1 cellular context compared by ENCODE assay signal in genomic region chr17:74776044-74776962, GRCh38.
TF ChIP-seq lines count a peak whose summit lies in the region.

Gene NAT9 (minus strand): TSS chr17:74776345. CDS start chr17:74775698, 647 bp downstream.

TF ChIP-seq in HepG2, 621 proteins besides CTCF, POLR2A, EP300 and RAD21 (continued from another document and continues in another):
- peak; percentile 81 for TF ChIP-seq E2F5 (CRISPR knock-in tag; conservative IDR thresholded peaks at IDR 0.05)
- no peak for TF ChIP-seq HOXD1 (CRISPR knock-in tag; IDR thresholded peaks at IDR 0.05)
- peak; percentile 83; the same call in 1 of the 2 replicates for TF ChIP-seq DZIP1 (CRISPR knock-in tag; IDR thresholded peaks at IDR 0.05)
- TF ChIP-seq ATF7 (IDR thresholded peaks at IDR 0.05) = no peak
- no peak for TF ChIP-seq ATF7 (CRISPR knock-in tag; IDR thresholded peaks at IDR 0.05)
- TF ChIP-seq ZBTB43 (CRISPR knock-in tag; conservative IDR thresholded peaks at IDR 0.05) = no peak
- peak; percentile 60 for TF ChIP-seq HCFC1 (IDR thresholded peaks at IDR 0.05; ENCODE audit: low read depth, low read length)
- no peak for TF ChIP-seq SRSF9 (IDR thresholded peaks at IDR 0.05; ENCODE audit: borderline replicate concordance, insufficient read depth, low read depth, low read length, poor library complexity, severe bottlenecking)
- TF ChIP-seq ZNF773 (CRISPR knock-in tag; IDR thresholded peaks at IDR 0.05; ENCODE audit: borderline replicate concordance) = no peak
- peak; percentile 86; the same call in 1 of the 2 replicates for TF ChIP-seq ZNF607 (CRISPR knock-in tag; IDR thresholded peaks at IDR 0.05; ENCODE audit: borderline replicate concordance)
- TF ChIP-seq ZNF747 (CRISPR knock-in tag; IDR thresholded peaks at IDR 0.05; ENCODE audit: borderline replicate concordance) = peak; percentile 91; the same call in 1 of the 2 replicates
- TF ChIP-seq ZNF652 (CRISPR knock-in tag; IDR thresholded peaks at IDR 0.05; ENCODE audit: borderline replicate concordance, low read depth) = no peak
- peak; percentile 81; the same call in 1 of the 2 replicates for TF ChIP-seq ZBTB26 (CRISPR knock-in tag; IDR thresholded peaks at IDR 0.05; ENCODE audit: borderline replicate concordance)
- 0 out of 4 replicates have a peak, but pooled peaks of 1 of the 2 experiments have one; percentile 1 for TF ChIP-seq MAFK (conservative IDR thresholded peaks at IDR 0.05 in 1 of 2, IDR thresholded peaks at IDR 0.05 in 1 of 2; ENCODE audit: low read length in 2 of 2)
- peak; percentile 60; the same call in 1 of the 2 replicates for TF ChIP-seq FOXO1 (CRISPR knock-in tag; IDR thresholded peaks at IDR 0.05)
- TF ChIP-seq RNF219 (CRISPR knock-in tag; IDR thresholded peaks at IDR 0.05) = no peak
- TF ChIP-seq ARHGAP35 (CRISPR knock-in tag; IDR thresholded peaks at IDR 0.05; ENCODE audit: borderline replicate concordance) = peak; percentile 78; the same call in 1 of the 2 replicates
- peak; percentile 83 for TF ChIP-seq ZFY (CRISPR knock-in tag; IDR thresholded peaks at IDR 0.05)
- peak; percentile 57; the same call in 1 of the 2 replicates for TF ChIP-seq PAXIP1 (CRISPR knock-in tag; conservative IDR thresholded peaks at IDR 0.05)
- no peak; the same call in 1 of the 2 replicates for TF ChIP-seq ZNF576 (CRISPR knock-in tag; IDR thresholded peaks at IDR 0.05)
- no peak for TF ChIP-seq ZNF292 (CRISPR knock-in tag; IDR thresholded peaks at IDR 0.05; ENCODE audit: borderline replicate concordance, low read depth)
- TF ChIP-seq ZMAT3 (CRISPR knock-in tag; conservative IDR thresholded peaks at IDR 0.05) = peak; percentile 51
- peak; percentile 53 for TF ChIP-seq AGO2 (optimal IDR thresholded peaks at IDR 0.05; ENCODE audit: low read depth, low read length)
- no peak for TF ChIP-seq ZBTB34 (CRISPR knock-in tag; IDR thresholded peaks at IDR 0.05)
- no peak for TF ChIP-seq EED (CRISPR knock-in tag; IDR thresholded peaks at IDR 0.05)
- TF ChIP-seq ZNF772 (CRISPR knock-in tag; IDR thresholded peaks at IDR 0.05) = peak; percentile 84
- TF ChIP-seq GTF3A (CRISPR knock-in tag; conservative IDR thresholded peaks at IDR 0.05) = no peak
- TF ChIP-seq ZNF180 (CRISPR knock-in tag; IDR thresholded peaks at IDR 0.05; ENCODE audit: borderline replicate concordance, low read depth) = no peak
- peak; percentile 87 for TF ChIP-seq ZNF883 (CRISPR knock-in tag; IDR thresholded peaks at IDR 0.05; ENCODE audit: not compliant biosample characterization)
- TF ChIP-seq BRF2 (CRISPR knock-in tag; IDR thresholded peaks at IDR 0.05) = 0 out of 2 replicates have a peak, but pooled peaks have one; percentile 53
- TF ChIP-seq TEAD2 (CRISPR knock-in tag; IDR thresholded peaks at IDR 0.05) = no peak
- no peak for TF ChIP-seq SKIL (CRISPR knock-in tag; IDR thresholded peaks at IDR 0.05; ENCODE audit: borderline replicate concordance)
- TF ChIP-seq EHMT2 (IDR thresholded peaks at IDR 0.05; ENCODE audit: borderline replicate concordance, low read depth, low read length) = no peak
- no peak for TF ChIP-seq SMC3 (IDR thresholded peaks at IDR 0.05; ENCODE audit: low read length)
- 0 out of 2 replicates have a peak, but pooled peaks have one; percentile 11 for TF ChIP-seq GFI1 (CRISPR knock-in tag; IDR thresholded peaks at IDR 0.05; ENCODE audit: borderline replicate concordance)
- TF ChIP-seq ZNF710 (CRISPR knock-in tag; IDR thresholded peaks at IDR 0.05; ENCODE audit: borderline replicate concordance) = no peak; the same call in 1 of the 2 replicates
- peak; percentile 29; the same call in 1 of the 2 replicates for TF ChIP-seq ZNF768 (CRISPR knock-in tag; IDR thresholded peaks at IDR 0.05)
- TF ChIP-seq KAT2B (IDR thresholded peaks at IDR 0.05; ENCODE audit: borderline replicate concordance, low read depth, low read length) = no peak
- TF ChIP-seq ZNF143 (CRISPR knock-in tag; IDR thresholded peaks at IDR 0.05) = no peak
- peak; percentile 28; the same call in 1 of the 2 replicates for TF ChIP-seq JUN (CRISPR knock-in tag; IDR thresholded peaks at IDR 0.05)
- no peak for TF ChIP-seq EZH2 (conservative IDR thresholded peaks at IDR 0.05; ENCODE audit: low read depth, low read length)
- TF ChIP-seq ZNF660 (CRISPR knock-in tag; IDR thresholded peaks at IDR 0.05; ENCODE audit: borderline replicate concordance, low read depth) = no peak; the same call in 1 of the 2 replicates
